In the genomic region with DNA sequence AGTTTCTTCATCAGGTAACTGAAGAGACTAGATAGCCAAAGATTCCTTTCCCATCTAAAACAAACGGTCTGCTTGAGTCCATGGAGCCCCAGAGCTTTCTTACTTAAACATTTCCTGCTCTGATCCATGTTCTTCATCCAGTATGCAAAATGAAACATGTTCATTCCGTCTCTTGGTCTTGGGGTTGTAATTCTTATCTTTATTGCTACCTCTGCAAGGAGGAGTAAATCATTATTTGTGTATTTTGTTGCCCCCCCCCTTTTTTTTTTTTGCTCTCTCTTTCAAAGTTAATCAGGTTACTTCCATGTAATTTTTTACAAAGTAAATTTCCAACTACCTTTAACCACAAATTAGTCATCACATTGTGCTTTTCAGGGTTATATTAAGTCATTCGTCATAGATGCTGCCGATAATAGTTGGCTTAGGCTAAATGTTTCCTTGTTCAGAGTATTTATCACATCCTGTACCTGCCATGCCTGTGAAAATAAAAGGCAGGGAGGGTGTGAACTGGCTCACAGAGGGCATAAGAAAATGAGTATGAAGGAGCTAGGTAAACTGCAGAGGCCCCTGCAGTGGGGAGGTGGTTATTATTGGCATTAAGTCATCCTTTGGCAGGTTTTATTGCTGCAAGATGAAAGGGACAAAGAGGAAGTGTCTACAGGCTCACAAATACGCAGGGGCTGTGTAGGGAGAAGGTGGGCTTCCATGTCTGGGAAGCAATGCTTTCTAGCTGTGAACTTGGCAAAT, we compare ENCODE assay signal across 11 cellular contexts.
DNase-seq lines count a peak whose midpoint lies in the region; ATAC-seq and TF ChIP-seq lines count a peak whose summit lies in the region.
"Had no signal": no experiment of that assay in that cellular context is flagged by ENCODE, and none has a peak within 500 bp of the region (broad histone marks: within the 10 kb centered on the region; RNA-seq: fewer than 3 reads in every experiment).

No MANE protein-coding gene starts in this region.

- peak overlapping the region in 3 of 8 donors; percentile 1 to 29 (median 1) for H3K4me3 Mint-ChIP-seq in CD4-positive, alpha-beta memory T cell
- no peak overlapping the region for H3K4me3 Mint-ChIP-seq in activated naive CD8-positive, alpha-beta T cell treated with anti-CD3 and anti-CD28 coated beads, Interleukin-2, amount 50 U/mL, for 24 hours
- H3K4me3 Mint-ChIP-seq: natural killer cell treated with Interleukin-12 subunit alpha and Interleukin-12 subunit beta and Interleukin-15 and Interleukin-18, amount 100 ng/mL, for 72 hours had no signal

- H3K4me1 Mint-ChIP-seq in CD4-positive, alpha-beta memory T cell = peaks cover 8 to 20% (median 15%) of the 10 kb centered on the region in 4 donors
- peaks cover 26% of the 10 kb centered on the region for H3K4me1 Mint-ChIP-seq in activated naive CD8-positive, alpha-beta T cell treated with anti-CD3 and anti-CD28 coated beads, Interleukin-2, amount 50 U/mL, for 24 hours

- no peak overlapping the region for H3K27ac ChIP-seq in CD4-positive, alpha-beta memory T cell (ENCODE audit: low read depth, low read length)
- H3K27ac ChIP-seq in left lung = no peak overlapping the region

- POLR2A ChIA-PET in CD4-positive, alpha-beta memory T cell (lab: Charles Lee; ENCODE audit: partially characterized antibody) = no interaction called here

- no peaks in the 10 kb centered on the region for H3K36me3 Mint-ChIP-seq in CD4-positive, alpha-beta memory T cell
- H3K36me3 Mint-ChIP-seq in activated naive CD8-positive, alpha-beta T cell treated with anti-CD3 and anti-CD28 coated beads, Interleukin-2, amount 50 U/mL, for 24 hours (ENCODE audit: low read depth) = no peaks in the 10 kb centered on the region
- H3K36me3 Mint-ChIP-seq: natural killer cell treated with Interleukin-12 subunit alpha and Interleukin-12 subunit beta and Interleukin-15 and Interleukin-18, amount 100 ng/mL, for 72 hours had no signal

- no peaks in the 10 kb centered on the region for H3K27me3 Mint-ChIP-seq in CD4-positive, alpha-beta memory T cell
- H3K27me3 Mint-ChIP-seq in activated naive CD8-positive, alpha-beta T cell treated with anti-CD3 and anti-CD28 coated beads, Interleukin-2, amount 50 U/mL, for 24 hours = no peaks in the 10 kb centered on the region

- TF ChIP-seq CTCF in left lung (IDR thresholded peaks at IDR 0.05) (no peak), GM10266 (IDR thresholded peaks at IDR 0.05; ENCODE audit: control insufficient read depth, insufficient read depth, low read depth, missing control alignments) (no peak)

- H3K27me3 ChIP-seq in CD4-positive, alpha-beta memory T cell (ENCODE audit: insufficient read depth, low read length) = no peaks in the 10 kb centered on the region
- H3K27me3 ChIP-seq in left lung = no peaks in the 10 kb centered on the region

- CTCF ChIA-PET in CD4-positive, alpha-beta memory T cell (lab: Charles Lee; ENCODE audit: partially characterized antibody) = no interaction called here

- no peaks in the 10 kb centered on the region for H3K9me3 ChIP-seq in CD4-positive, alpha-beta memory T cell (ENCODE audit: control insufficient read depth in 1 of 2, low read length in 2 of 2)
- H3K9me3 ChIP-seq in left lung = no peaks in the 10 kb centered on the region

- H3K27ac Mint-ChIP-seq in CD4-positive, alpha-beta memory T cell = peak overlapping the region in 3 of 7 donors; percentile 53 to 67 (median 63)
- peak overlapping the region; percentile 78 for H3K27ac Mint-ChIP-seq in activated naive CD8-positive, alpha-beta T cell treated with anti-CD3 and anti-CD28 coated beads, Interleukin-2, amount 50 U/mL, for 24 hours
- H3K27ac Mint-ChIP-seq: natural killer cell treated with Interleukin-12 subunit alpha and Interleukin-12 subunit beta and Interleukin-15 and Interleukin-18, amount 100 ng/mL, for 72 hours had no signal

- peak in 3 of 5 donors; percentile 11 to 65 (median 19) for DNase-seq in CD4-positive, alpha-beta memory T cell
- DNase-seq in NCI-H2081 (lab: John Stamatoyannopoulos, UW) (peak; percentile 25 to 75), left lung (no peak), GM10266 (ENCODE audit: extremely low spot score) (no peak)
- no peak for DNase-seq in activated naive CD8-positive, alpha-beta T cell treated with anti-CD3 and anti-CD28 coated beads, Interleukin-2, amount 50 U/mL, for 24 hours
- DNase-seq: erythroblast; NK-92 treated with Interleukin-12 subunit alpha and Interleukin-12 subunit beta, amount 100 ng/mL, for 24 hours had no signal

- no peak overlapping the region for H3K4me3 ChIP-seq in CD4-positive, alpha-beta memory T cell (ENCODE audit: low read length in 2 of 2)
- H3K4me3 ChIP-seq in left lung = no peak overlapping the region

- intact Hi-C loops in CD4-positive, alpha-beta memory T cell (cut with micrococcal nuclease) = no loop called here
- intact Hi-C loops in left lung (cut with DNase I) = no loop called here

- ATAC-seq in activated naive CD8-positive, alpha-beta T cell treated with anti-CD3 and anti-CD28 coated beads, Interleukin-2, amount 50 U/mL, for 24 hours = peak; percentile 90
- ATAC-seq in left lung = peak; percentile 37
- no peak for ATAC-seq in HG02571 (IDR thresholded peaks at IDR 0.05; ENCODE audit: unreplicated experiment)
- no peak for ATAC-seq in GM19452 (IDR thresholded peaks at IDR 0.05; ENCODE audit: unreplicated experiment)
- no peak for ATAC-seq in HG02678 (IDR thresholded peaks at IDR 0.05; ENCODE audit: unreplicated experiment)
- ATAC-seq: natural killer cell treated with Interleukin-12 subunit alpha and Interleukin-12 subunit beta and Interleukin-15 and Interleukin-18, amount 100 ng/mL, for 72 hours had no signal

- H3K4me1 ChIP-seq in CD4-positive, alpha-beta memory T cell (ENCODE audit: insufficient read depth, low read length) = peaks cover 5% of the 10 kb centered on the region
- H3K4me1 ChIP-seq in left lung = no peaks in the 10 kb centered on the region

- peaks cover 0 to 3% (median 0%) of the 10 kb centered on the region in 8 donors for H3K9me3 Mint-ChIP-seq in CD4-positive, alpha-beta memory T cell
- H3K9me3 Mint-ChIP-seq in activated naive CD8-positive, alpha-beta T cell treated with anti-CD3 and anti-CD28 coated beads, Interleukin-2, amount 50 U/mL, for 24 hours = peaks cover 5% of the 10 kb centered on the region
- H3K9me3 Mint-ChIP-seq: natural killer cell treated with Interleukin-12 subunit alpha and Interleukin-12 subunit beta and Interleukin-15 and Interleukin-18, amount 100 ng/mL, for 72 hours had no signal

- no peaks in the 10 kb centered on the region for H3K36me3 ChIP-seq in CD4-positive, alpha-beta memory T cell (ENCODE audit: insufficient read depth, low read length)
- H3K36me3 ChIP-seq in left lung = no peaks in the 10 kb centered on the region

Comparison
In these comparisons a context has a peak if more than half of its experiments do, and no peak if none do; other contexts are left out.
1. DNase-seq: peak in CD4-positive, alpha-beta memory T cell (3 of 5) and NCI-H2081 (2 of 2); none in activated naive CD8-positive, alpha-beta T cell treated with anti-CD3 and anti-CD28 coated beads, Interleukin-2, amount 50 U/mL, for 24 hours (single experiment), left lung (0 of 2) and GM10266 (single experiment).
2. ATAC-seq: peak in activated naive CD8-positive, alpha-beta T cell treated with anti-CD3 and anti-CD28 coated beads, Interleukin-2, amount 50 U/mL, for 24 hours (single experiment) and left lung (single experiment); none in HG02571 (single experiment), GM19452 (single experiment) and HG02678 (single experiment).